In genomic region chr3:120450914-120451669, GRCh38 we compare ENCODE assay signal across 8 cellular contexts. TPM values are rescaled to one million over a fixed set of nuclear protein-coding genes. Genes with fewer than 3 reads are reported as not detected.
DNase-seq lines count a peak whose midpoint lies in the region; ATAC-seq and TF ChIP-seq lines count a peak whose summit lies in the region.

TSS of gene FSTL1 (minus strand) at chr3:120450992. CDS start at chr3:120450746, 246 bp downstream.

- peaks cover 18% of the 10 kb centered on the region for H3K79me2 ChIP-seq in trophoblast cell (ENCODE audit: control insufficient read depth, insufficient read depth, low read length, poor library complexity)

- H3K18ac ChIP-seq in trophoblast cell (ENCODE audit: low read length): peak within 1 kb of the TSS; percentile 99

- no peak within 1 kb of the TSS for H3K23ac ChIP-seq in trophoblast cell (ENCODE audit: low read length)

- DNase-seq in A172 (ENCODE audit: low spot score) (peak; percentile 68), HEK293T (ENCODE audit: extremely low spot score) (peak; percentile 13), left cardiac atrium (peak; percentile 81), trophoblast cell (no peak), MV-4-11 (lab: John Stamatoyannopoulos, UW) (no peak), NCI-H2107 (lab: John Stamatoyannopoulos, UW) (no peak)
- DNase-seq in stimulated activated CD4-positive, alpha-beta T cell treated with anti-CD3 and anti-CD28 coated beads, Interleukin-4, amount 100 ng/mL, for 4 hours: no peak

- H2AK5ac ChIP-seq in trophoblast cell (ENCODE audit: low read length): peak within 1 kb of the TSS; percentile 45

- H3K27me3 ChIP-seq in trophoblast cell (ENCODE audit: insufficient read depth, low read length): no peaks in the 10 kb centered on the region

- peak within 1 kb of the TSS; percentile 97 for H4K91ac ChIP-seq in trophoblast cell (ENCODE audit: low read depth, low read length)

- peak within 1 kb of the TSS; percentile 99 for H2BK5ac ChIP-seq in trophoblast cell (ENCODE audit: low read depth, low read length, poor library complexity)

- H3K79me1 ChIP-seq in trophoblast cell (ENCODE audit: low read length): peaks cover 17% of the 10 kb centered on the region

- ATAC-seq in left cardiac atrium: peak; percentile 86 to 87

- H3K27ac ChIP-seq in adipose tissue (ENCODE audit: low read depth, low read length) (peak within 1 kb of the TSS; percentile 61), trophoblast cell (ENCODE audit: low read depth, low read length) (peak within 1 kb of the TSS; percentile 87)

- peak within 1 kb of the TSS; percentile 94 for H3K9ac ChIP-seq in trophoblast cell (ENCODE audit: low read length)

- H3K36me3 ChIP-seq in trophoblast cell (ENCODE audit: control insufficient read depth in 1 of 2, insufficient read depth in 2 of 2, low read length in 2 of 2): peaks cover 5 to 10% of the 10 kb centered on the region in 2 experiments

- peak within 1 kb of the TSS; percentile 94 for H2AFZ ChIP-seq in trophoblast cell (ENCODE audit: insufficient read depth, low read length, poor library complexity)

- peak within 1 kb of the TSS; percentile 99 for H4K8ac ChIP-seq in trophoblast cell (ENCODE audit: low read depth, low read length)

- H3K4ac ChIP-seq in trophoblast cell (ENCODE audit: low read depth, low read length): peak within 1 kb of the TSS; percentile 98

- H2BK12ac ChIP-seq in trophoblast cell (ENCODE audit: low read length): peak within 1 kb of the TSS; percentile 88

- H4K12ac ChIP-seq in trophoblast cell (ENCODE audit: low read depth, low read length): peak within 1 kb of the TSS; percentile 98

- no peaks in the 10 kb centered on the region for H3K9me3 ChIP-seq in trophoblast cell (ENCODE audit: insufficient read depth, low read depth, low read length)

- WGBS in adipose tissue, 3 donors: 7 to 17% (median 14%) methylated on average over 47 to 67 of the region's 67 CpGs
- WGBS in trophoblast cell (ENCODE audit: extremely low coverage, insufficient coverage, insufficient read length): no CpG with 5 or more reads among the region's 67 CpGs

- peak within 1 kb of the TSS; percentile 99 for H3K14ac ChIP-seq in trophoblast cell (ENCODE audit: low read length)

- intact Hi-C loops in left cardiac atrium (cut with DNase I): loop anchor here in 1 of 2 donors (5.0 to 10.0 kb wide), 2 partner anchors 34 to 54 kb away; no protein-coding TSS in a partner anchor

- peak within 1 kb of the TSS; percentile 90 for H3K4me2 ChIP-seq in trophoblast cell (ENCODE audit: low read length)

- POLR2A ChIA-PET in HEK293T (lab: Yijun Ruan, JAX): interaction anchor here (0.5 to 1.5 kb wide), 10 partner anchors 9 to 627 kb away, joined by 3 to 8 read pairs (median 4); partner anchors contain the start of gene NDUFB4

- H3K4me1 ChIP-seq in trophoblast cell (ENCODE audit: control insufficient read depth in 1 of 2, insufficient read depth in 2 of 2, low read length in 2 of 2): peaks cover 13 to 15% of the 10 kb centered on the region in 2 experiments

- H3K4me3 ChIP-seq in trophoblast cell (ENCODE audit: low read depth, low read length): peak within 1 kb of the TSS; percentile 79

- H2BK120ac ChIP-seq in trophoblast cell (ENCODE audit: insufficient read depth, low read length, poor library complexity): peak within 1 kb of the TSS; percentile 99

- CTCF ChIA-PET in HEK293T (lab: Yijun Ruan, JAX): interaction anchor here (0.6 kb wide), 1 partner anchor 1544 kb away, joined by 3 read pairs; no protein-coding TSS in a partner anchor

TF ChIP-seq in HEK293T, 16 proteins besides CTCF, POLR2A, EP300 and RAD21:
- TF ChIP-seq TARDBP (IDR thresholded peaks at IDR 0.05) (no peak), FOXK2 (IDR thresholded peaks at IDR 0.05) (no peak), FOXA1 (IDR thresholded peaks at IDR 0.05) (no peak), L3MBTL2 (conservative IDR thresholded peaks at IDR 0.05) (no peak), ZNF384 (IDR thresholded peaks at IDR 0.05) (no peak), BHLHE40 (IDR thresholded peaks at IDR 0.05; ENCODE audit: borderline replicate concordance) (no peak), ELF4 (IDR thresholded peaks at IDR 0.05) (no peak), HDGF (IDR thresholded peaks at IDR 0.05; ENCODE audit: borderline replicate concordance) (no peak), CTBP1 (IDR thresholded peaks at IDR 0.05; ENCODE audit: borderline replicate concordance) (no peak)
TF ChIP-seq in HEK293T: peak in this region for 0.

RNA-seq across cellular contexts. Expression of gene FSTL1, which starts in this region (rescaled TPM):
- 812 and 991 TPM in 2 replicates for total RNA-seq in A172 (2014; rRNA removed; shearing (Covaris generic))
- 100 to 1,000 TPM in 2 of 3 donors, 10 to 100 TPM in 1; 41.6 to 259 (median 153) TPM for polyA plus RNA-seq in adipose tissue
- 100 to 1,000 TPM; 376 to 503 TPM for total RNA-seq in left cardiac atrium
- 507 and 510 TPM in 2 replicates for polyA plus RNA-seq in trophoblast cell (2013)

Comparison
In these comparisons a context has a peak if more than half of its experiments do, and no peak if none do; other contexts are left out.
1. DNase-seq: peak in A172 (single experiment), HEK293T (single experiment) and left cardiac atrium (single experiment); none in trophoblast cell (0 of 2), MV-4-11 (single experiment), NCI-H2107 (single experiment) and stimulated activated CD4-positive, alpha-beta T cell treated with anti-CD3 and anti-CD28 coated beads, Interleukin-4, amount 100 ng/mL, for 4 hours (0 of 2).